ENCODE assay signal across 23 cellular contexts in the genomic region with DNA sequence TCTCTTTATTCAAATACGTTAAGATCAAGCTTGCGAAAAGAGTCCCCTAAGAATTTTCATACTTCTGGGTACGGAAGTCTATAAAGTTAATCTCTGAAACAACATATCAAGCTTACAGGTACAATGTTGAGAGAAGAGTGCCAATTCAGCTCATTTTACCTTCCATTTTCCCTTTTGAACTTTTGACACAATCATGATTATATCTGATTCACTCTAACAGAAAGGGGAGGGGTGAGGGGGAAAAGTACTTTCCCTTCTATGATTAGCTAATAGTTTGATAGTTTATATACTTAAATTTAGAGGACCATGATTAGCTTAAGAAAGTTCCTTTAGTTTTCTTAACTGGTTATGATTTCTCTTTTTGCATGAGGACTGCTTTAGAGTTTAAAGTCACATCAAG.
"Had no signal": no experiment of that assay in that cellular context is flagged by ENCODE, and none has a peak within 500 bp of the region (broad histone marks: within the 10 kb centered on the region; RNA-seq: fewer than 3 reads in every experiment).

No MANE protein-coding gene starts in this region.

- H3K36me3 ChIP-seq: thoracic aorta had no signal

- FAIRE-seq: colon had no signal

- H3K4me3 ChIP-seq: dorsolateral prefrontal cortex, left ventricle myocardium inferior, sigmoid colon, thoracic aorta, upper lobe of left lung had no signal

- H3K9me3 Mint-ChIP-seq: activated CD4-positive, alpha-beta memory T cell treated with anti-CD3 and anti-CD28 coated beads, Interleukin-2, amount 10 ng/mL, durations not matched to agents 7 days and 5 days; activated CD4-positive, alpha-beta T cell treated with anti-CD3 and anti-CD28 coated beads, Interleukin-2, amount 10 ng/mL, durations not matched to agents 24 days and 14 days; activated T-helper 1 cell treated with anti-CD3 and anti-CD28 coated beads, Interleukin-12 subunit alpha, Interleukin-12 subunit beta, Interleukin-2, Interleukin-4 antibody, amounts not matched to agents 30 ng/mL and 10 ng/mL and 1 ng/mL, durations not matched to agents 14 hours and 24 hours and 36 hours; brain; mesothelial cell of epicardium; naive thymus-derived CD8-positive, alpha-beta T cell had no signal

- DNase-seq: activated CD4-positive, alpha-beta memory T cell treated with anti-CD3 and anti-CD28 coated beads, Interleukin-2, amount 10 ng/mL, durations not matched to agents 7 days and 5 days; activated CD4-positive, alpha-beta T cell treated with anti-CD3 and anti-CD28 coated beads, Interleukin-2, amount 10 ng/mL, durations not matched to agents 24 days and 14 days; activated gamma-delta T cell; activated naive CD4-positive, alpha-beta T cell treated with anti-CD3 and anti-CD28 coated beads, Interleukin-2, amount 50 U/mL, for 16 hours; aorta; central memory CD4-positive, alpha-beta T cell; dorsolateral prefrontal cortex; foreskin keratinocyte; kidney glomerular epithelial cell; left ventricle myocardium inferior; naive thymus-derived CD8-positive, alpha-beta T cell; retina; sigmoid colon; stimulated activated CD4-positive, alpha-beta T cell treated with anti-CD3 and anti-CD28 coated beads, Interleukin-2, amount 100 ng/mL, for 48 hours; stimulated activated CD8-positive, alpha-beta memory T cell treated with anti-CD3 and anti-CD28 coated beads, Interleukin-4, amount 100 ng/mL, for 48 hours; stimulated activated naive CD4-positive, alpha-beta T cell treated with Interleukin-2 at 50 U/mL for 16 hours; upper lobe of left lung had no signal

- H3K27me3 Mint-ChIP-seq: activated CD4-positive, alpha-beta memory T cell treated with anti-CD3 and anti-CD28 coated beads, Interleukin-2, amount 10 ng/mL, durations not matched to agents 7 days and 5 days; activated CD4-positive, alpha-beta T cell treated with anti-CD3 and anti-CD28 coated beads, Interleukin-2, amount 10 ng/mL, durations not matched to agents 24 days and 14 days; brain; naive thymus-derived CD8-positive, alpha-beta T cell; progenitor cell of endocrine pancreas had no signal

- H3K4me1 ChIP-seq: foreskin keratinocyte, sigmoid colon, upper lobe of left lung had no signal

- H3K27ac Mint-ChIP-seq: activated CD4-positive, alpha-beta memory T cell treated with anti-CD3 and anti-CD28 coated beads, Interleukin-2, amount 10 ng/mL, durations not matched to agents 7 days and 5 days; activated CD4-positive, alpha-beta T cell treated with anti-CD3 and anti-CD28 coated beads, Interleukin-2, amount 10 ng/mL, durations not matched to agents 24 days and 14 days; activated T-helper 1 cell treated with anti-CD3 and anti-CD28 coated beads, Interleukin-12 subunit alpha, Interleukin-12 subunit beta, Interleukin-2, Interleukin-4 antibody, amounts not matched to agents 30 ng/mL and 10 ng/mL and 1 ng/mL, durations not matched to agents 14 hours and 24 hours and 36 hours; mesothelial cell of epicardium; progenitor cell of endocrine pancreas had no signal

- H3K9me3 ChIP-seq: left ventricle myocardium inferior, sigmoid colon, thoracic aorta, upper lobe of left lung had no signal

- ATAC-seq: foreskin keratinocyte; naive thymus-derived CD8-positive, alpha-beta T cell had no signal

- H3K4me3 Mint-ChIP-seq: activated CD4-positive, alpha-beta memory T cell treated with anti-CD3 and anti-CD28 coated beads, Interleukin-2, amount 10 ng/mL, durations not matched to agents 7 days and 5 days; activated CD4-positive, alpha-beta T cell treated with anti-CD3 and anti-CD28 coated beads, Interleukin-2, amount 10 ng/mL, durations not matched to agents 24 days and 14 days; activated T-helper 1 cell treated with anti-CD3 and anti-CD28 coated beads, Interleukin-12 subunit alpha, Interleukin-12 subunit beta, Interleukin-2, Interleukin-4 antibody, amounts not matched to agents 30 ng/mL and 10 ng/mL and 1 ng/mL, durations not matched to agents 14 hours and 24 hours and 36 hours; brain; mesothelial cell of epicardium; naive thymus-derived CD8-positive, alpha-beta T cell had no signal

- H3K27me3 ChIP-seq: dorsolateral prefrontal cortex, foreskin keratinocyte, sigmoid colon, upper lobe of left lung had no signal

- H3K27ac ChIP-seq: dorsolateral prefrontal cortex, foreskin keratinocyte, left ventricle myocardium inferior, sigmoid colon, thoracic aorta, upper lobe of left lung had no signal
